Comparison of ENCODE assay signal across 8 cellular contexts in genomic region chr12:114682920-114683708, GRCh38. TPM values are rescaled to one million over a fixed set of nuclear protein-coding genes. Genes with fewer than 3 reads are reported as not detected.
DNase-seq lines count a peak whose midpoint lies in the region; TF ChIP-seq lines count a peak whose summit lies in the region.

No MANE protein-coding gene starts in this region.

- TF ChIP-seq CTCF in fibroblast of mammary gland (conservative IDR thresholded peaks at IDR 0.05; ENCODE audit: control insufficient read depth, insufficient read depth, low read depth, low read length) = no peak
- no peak for TF ChIP-seq CTCF in osteocyte (IDR thresholded peaks at IDR 0.05)

- H3K4me3 ChIP-seq in H7 (ENCODE audit: insufficient read depth, low read depth, low read length) = peak overlapping the region; percentile 42
- peak overlapping the region; percentile 99 for H3K4me3 ChIP-seq in fibroblast of mammary gland (ENCODE audit: control insufficient read depth, low read depth, low read length)

- DNase-seq in H7 = peak; percentile 74
- peak; percentile 31 for DNase-seq in SK-MEL-5 (ENCODE audit: low read depth, low spot score)
- DNase-seq in fibroblast of mammary gland (ENCODE audit: low read depth) = no peak
- DNase-seq in osteocyte (ENCODE audit: extremely low spot score, unreplicated experiment) = no peak
- DNase-seq in activated effector memory CD4-positive, alpha-beta T cell treated with anti-CD3 and anti-CD28 coated beads, Interleukin-2, amount 50 U/mL, for 16 hours = no peak
- no peak for DNase-seq in NCI-H1930 (lab: John Stamatoyannopoulos, UW)
- no peak for DNase-seq in NCI-H524 (lab: John Stamatoyannopoulos, UW)
- DNase-seq in stimulated activated CD4-positive, alpha-beta T cell treated with anti-CD3 and anti-CD28 coated beads, Interleukin-2, amount 100 ng/mL, for 24 hours = no peak

- no peaks in the 10 kb centered on the region for H3K36me3 ChIP-seq in H7 (replicated peaks; ENCODE audit: control insufficient read depth, insufficient read depth, low read length)

- H3K27me3 Mint-ChIP-seq in osteocyte (ENCODE audit: unreplicated experiment) = peaks cover 84% of the 10 kb centered on the region

- no peaks in the 10 kb centered on the region for H3K36me3 Mint-ChIP-seq in osteocyte (ENCODE audit: unreplicated experiment)

- H3K4me3 Mint-ChIP-seq in osteocyte (ENCODE audit: unreplicated experiment) = peak overlapping the region; percentile 90

- H3K4me1 Mint-ChIP-seq in osteocyte (ENCODE audit: unreplicated experiment) = peaks cover 37% of the 10 kb centered on the region

- H3K9me3 Mint-ChIP-seq in osteocyte (ENCODE audit: unreplicated experiment) = no peaks in the 10 kb centered on the region

- H3K27me3 ChIP-seq in H7 (ENCODE audit: control insufficient read depth, insufficient read depth, low read length) = peaks cover 91% of the 10 kb centered on the region

- peak overlapping the region; percentile 86 for H3K27ac Mint-ChIP-seq in osteocyte (ENCODE audit: unreplicated experiment)

- in situ Hi-C loops in SK-MEL-5 (cut with HindIII; ENCODE audit: low pct_unique_long_range_greater_than_20kb, low sequenced_read_pairs) = no loop called here

RNA-seq across cellular contexts. Expression of gene TBX3, which starts 0.9 kb away (rescaled TPM):
- 0.30 and 0.94 TPM in 2 replicates for total RNA-seq in H7 (2014; rRNA removed; shearing (Covaris generic))
- 3.3 and 3.6 TPM in 2 replicates for total RNA-seq in SK-MEL-5 (2014; rRNA removed; shearing (Covaris generic))
- polyA plus RNA-seq in SK-MEL-5 (2015; cell fraction: cytosol; rRNA removed) = 8.3 and 9.1 TPM in 2 replicates
- polyA plus RNA-seq in SK-MEL-5 (2015; cell fraction: nucleus; rRNA removed) = 28.3 and 42.9 TPM in 2 replicates
- total RNA-seq in osteocyte = 0.91 and 0.99 TPM in 2 replicates

Comparison
In these comparisons a context has a peak if more than half of its experiments do, and no peak if none do; other contexts are left out.
1. DNase-seq: peak in H7 (single experiment) and SK-MEL-5 (single experiment); none in fibroblast of mammary gland (single experiment), osteocyte (single experiment), activated effector memory CD4-positive, alpha-beta T cell treated with anti-CD3 and anti-CD28 coated beads, Interleukin-2, amount 50 U/mL, for 16 hours (single experiment), NCI-H1930 (0 of 2), NCI-H524 (0 of 2) and stimulated activated CD4-positive, alpha-beta T cell treated with anti-CD3 and anti-CD28 coated beads, Interleukin-2, amount 100 ng/mL, for 24 hours (0 of 2).